ENCODE assay signal across 1 cellular context in genomic region chr1:36035154-36035553, GRCh38.
TF ChIP-seq lines count a peak whose summit lies in the region.

No MANE protein-coding gene starts in this region.

TF ChIP-seq in K562, 482 proteins besides CTCF, POLR2A, EP300 and RAD21:
- TF ChIP-seq ZNF699 (CRISPR knock-in tag; IDR thresholded peaks at IDR 0.05; ENCODE audit: insufficient replicate concordance), result no peak
- TF ChIP-seq ZNF121 (CRISPR knock-in tag; conservative IDR thresholded peaks at IDR 0.05), result peak; percentile 94
- no peak for TF ChIP-seq CEBPG (CRISPR knock-in tag; IDR thresholded peaks at IDR 0.05)
- TF ChIP-seq CEBPG (tag; conservative IDR thresholded peaks at IDR 0.05 in 1 of 2, IDR thresholded peaks at IDR 0.05 in 1 of 2), result no peak
- TF ChIP-seq SMARCE1 (IDR thresholded peaks at IDR 0.05), result 0 out of 2 replicates have a peak, but pooled peaks have one; percentile 29
- no peak for TF ChIP-seq MED1 (CRISPR knock-in tag; IDR thresholded peaks at IDR 0.05; ENCODE audit: borderline replicate concordance)
- no peak for TF ChIP-seq SLC30A9 (CRISPR knock-in tag; IDR thresholded peaks at IDR 0.05)
- TF ChIP-seq NUFIP1 (IDR thresholded peaks at IDR 0.05; ENCODE audit: partially characterized antibody), result no peak
- no peak for TF ChIP-seq NR3C1 (CRISPR knock-in tag; IDR thresholded peaks at IDR 0.05)
- 0 out of 2 replicates have a peak, but pooled peaks have one; percentile 36 for TF ChIP-seq CEBPB (tag; IDR thresholded peaks at IDR 0.05)
- TF ChIP-seq XRCC5 (IDR thresholded peaks at IDR 0.05; ENCODE audit: low read depth, low read length), result no peak
- TF ChIP-seq TFAM (CRISPR knock-in tag; conservative IDR thresholded peaks at IDR 0.05), result no peak
- TF ChIP-seq PREB (CRISPR knock-in tag; IDR thresholded peaks at IDR 0.05), result no peak
